ENCODE assay signal across 8 cellular contexts in genomic region chr6:127118505-127119360, GRCh38. TPM values are rescaled to one million over a fixed set of nuclear protein-coding genes. Genes with fewer than 3 reads are reported as not detected.
DNase-seq lines count a peak whose midpoint lies in the region; ATAC-seq and TF ChIP-seq lines count a peak whose summit lies in the region.

RSPO3 (plus strand) TSS chr6:127118671; CDS start chr6:127119193, 522 bp downstream.

- intact Hi-C loops in CD4-positive, alpha-beta T cell (cut with DNase I, micrococcal nuclease): no loop called here
- intact Hi-C loops in mammary epithelial cell (cut with micrococcal nuclease): no loop called here

- CTCF ChIA-PET in CD4-positive, alpha-beta T cell (lab: Charles Lee): no interaction called here
- CTCF ChIA-PET in mammary epithelial cell (lab: Charles Lee; ENCODE audit: low non-redundant PET): interaction anchor here (0.6 to 0.7 kb wide), 2 partner anchors 188 to 462 kb away, joined by 7 to 27 read pairs; no protein-coding TSS in a partner anchor

- POLR2A ChIA-PET in CD4-positive, alpha-beta T cell (lab: Charles Lee): no interaction called here

- no peak within 1 kb of the TSS for H3K27ac ChIP-seq in CD4-positive, alpha-beta T cell (ENCODE audit: low read depth, low read length)
- H3K27ac ChIP-seq in mammary epithelial cell (ENCODE audit: insufficient read depth, low read depth, low read length): no peak within 1 kb of the TSS

- H4K20me1 ChIP-seq in mammary epithelial cell (ENCODE audit: insufficient read depth, low read length): no peaks in the 10 kb centered on the region

- H3K27me3 Mint-ChIP-seq in CD4-positive, alpha-beta T cell: peaks cover 85% of the 10 kb centered on the region
- H3K27me3 Mint-ChIP-seq in stimulated activated naive CD8-positive, alpha-beta T cell treated with anti-CD3 and anti-CD28 coated beads, Interleukin-15, Interleukin-2, amounts not matched to agents 100 ng/mL and 50 ng/mL, for 24 hours: peaks cover 78% of the 10 kb centered on the region

- TF ChIP-seq CTCF in CD4-positive, alpha-beta T cell (IDR thresholded peaks at IDR 0.05): no peak
- no peak for TF ChIP-seq CTCF in mammary epithelial cell (conservative IDR thresholded peaks at IDR 0.05 in 1 of 2, IDR thresholded peaks at IDR 0.05 in 1 of 2; ENCODE audit: extremely low read depth in 1 of 2, insufficient read depth in 1 of 2, low read depth in 1 of 2, low read length in 2 of 2)

- peak within 1 kb of the TSS; percentile 55 for H2AFZ ChIP-seq in mammary epithelial cell (ENCODE audit: low read depth, low read length)

- in situ Hi-C loops in mammary epithelial cell (cut with MboI; ENCODE audit: low sequenced_read_pairs in 2 of 2): no loop called here

- H3K4me1 ChIP-seq in mammary epithelial cell (ENCODE audit: insufficient read depth, low read length): peaks cover 15% of the 10 kb centered on the region

- no peaks in the 10 kb centered on the region for H3K79me2 ChIP-seq in mammary epithelial cell (ENCODE audit: insufficient read depth, low read length)

- H3K4me3 Mint-ChIP-seq in CD4-positive, alpha-beta T cell: peak within 1 kb of the TSS; percentile 67
- peak within 1 kb of the TSS; percentile 69 for H3K4me3 Mint-ChIP-seq in stimulated activated naive CD8-positive, alpha-beta T cell treated with anti-CD3 and anti-CD28 coated beads, Interleukin-15, Interleukin-2, amounts not matched to agents 100 ng/mL and 50 ng/mL, for 24 hours

- BruUV-seq in mammary epithelial cell (replicated peaks; lab: Mats Ljungman, UMichigan): no TSS peak

- no peak within 1 kb of the TSS for H3K9ac ChIP-seq in mammary epithelial cell (ENCODE audit: insufficient read depth, low read length)

- dilution Hi-C loops in mammary epithelial cell (cut with HindIII; ENCODE audit: low sequenced_read_pairs): no loop called here

- DNase-seq in CD4-positive, alpha-beta T cell: no peak
- peak; percentile 16 for DNase-seq in NCI-H345 (lab: John Stamatoyannopoulos, UW)
- DNase-seq in mammary epithelial cell: peak; percentile 17
- peak; percentile 88 for DNase-seq in left kidney (ENCODE audit: low read depth, low spot score)
- no peak for DNase-seq in DMS153 treated with DMSO at 0.1 percent for 48 hours (lab: John Stamatoyannopoulos, UW; ENCODE audit: unreplicated experiment)

- H3K36me3 ChIP-seq in mammary epithelial cell (ENCODE audit: insufficient read depth, low read length): no peaks in the 10 kb centered on the region

- WGBS in mammary epithelial cell (ENCODE audit: low coverage, missing lambda C conversion rate): under 1% methylated on average over 21 of the region's 68 CpGs

- H3K27me3 ChIP-seq in CD4-positive, alpha-beta T cell (ENCODE audit: control insufficient read depth, insufficient read depth, low read length): peaks cover 61% of the 10 kb centered on the region
- H3K27me3 ChIP-seq in mammary epithelial cell (ENCODE audit: insufficient read depth, low read length): peaks cover 48% of the 10 kb centered on the region

- no peaks in the 10 kb centered on the region for H3K9me3 Mint-ChIP-seq in CD4-positive, alpha-beta T cell
- no peaks in the 10 kb centered on the region for H3K9me3 Mint-ChIP-seq in stimulated activated naive CD8-positive, alpha-beta T cell treated with anti-CD3 and anti-CD28 coated beads, Interleukin-15, Interleukin-2, amounts not matched to agents 100 ng/mL and 50 ng/mL, for 24 hours

- peak within 1 kb of the TSS; percentile 76 for H3K4me2 ChIP-seq in mammary epithelial cell (ENCODE audit: insufficient read depth, low read depth, low read length)

- H3K4me3 ChIP-seq in mammary epithelial cell (replicated peaks in 1 of 3; ENCODE audit: insufficient read depth in 1 of 3, low read depth in 2 of 3, low read length in 3 of 3): peak within 1 kb of the TSS; percentile 28 to 36 (median 34)

- no peaks in the 10 kb centered on the region for H3K36me3 Mint-ChIP-seq in CD4-positive, alpha-beta T cell (ENCODE audit: low read depth)
- H3K36me3 Mint-ChIP-seq in stimulated activated naive CD8-positive, alpha-beta T cell treated with anti-CD3 and anti-CD28 coated beads, Interleukin-15, Interleukin-2, amounts not matched to agents 100 ng/mL and 50 ng/mL, for 24 hours (ENCODE audit: low read depth): no peaks in the 10 kb centered on the region

- H3K9me3 ChIP-seq in CD4-positive, alpha-beta T cell (ENCODE audit: control insufficient read depth, low read length): no peaks in the 10 kb centered on the region
- no peaks in the 10 kb centered on the region for H3K9me3 ChIP-seq in mammary epithelial cell (replicated peaks; ENCODE audit: insufficient read depth, low read length)

- no peak within 1 kb of the TSS for H3K27ac Mint-ChIP-seq in CD4-positive, alpha-beta T cell
- H3K27ac Mint-ChIP-seq in stimulated activated naive CD8-positive, alpha-beta T cell treated with anti-CD3 and anti-CD28 coated beads, Interleukin-15, Interleukin-2, amounts not matched to agents 100 ng/mL and 50 ng/mL, for 24 hours: no peak within 1 kb of the TSS

- no peak for ATAC-seq in CD4-positive, alpha-beta T cell (ENCODE audit: poor library complexity)
- ATAC-seq in GM19351 (IDR thresholded peaks at IDR 0.05; ENCODE audit: unreplicated experiment) (peak; percentile 28), GM18861 (IDR thresholded peaks at IDR 0.05; ENCODE audit: unreplicated experiment) (no peak)

- H3K4me1 Mint-ChIP-seq in CD4-positive, alpha-beta T cell (ENCODE audit: low read depth): peaks cover 30% of the 10 kb centered on the region
- H3K4me1 Mint-ChIP-seq in stimulated activated naive CD8-positive, alpha-beta T cell treated with anti-CD3 and anti-CD28 coated beads, Interleukin-15, Interleukin-2, amounts not matched to agents 100 ng/mL and 50 ng/mL, for 24 hours (ENCODE audit: low read depth): peaks cover 18% of the 10 kb centered on the region

RNA-seq across cellular contexts. Expression of gene RSPO3, which starts in this region (rescaled TPM):
- total RNA-seq in CD4-positive, alpha-beta T cell: not detected
- not detected for total RNA-seq in mammary epithelial cell
- polyA plus RNA-seq in mammary epithelial cell: not detected
- not detected for polyA minus RNA-seq in mammary epithelial cell

Comparison
In these comparisons a context has a peak if more than half of its experiments do, and no peak if none do; other contexts are left out.
1. Peak in DNase-seq, H3K4me3 ChIP-seq and H3K4me2 ChIP-seq in mammary epithelial cell; RNA of the gene not detected or under 1 TPM.
2. DNase-seq: peak in NCI-H345 (single experiment) and left kidney (single experiment); none in CD4-positive, alpha-beta T cell (0 of 10) and DMS153 treated with DMSO at 0.1 percent for 48 hours (single experiment).